In genomic region chr11:60855726-60856633, GRCh38 we compare ENCODE assay signal across 1 cellular context.
TF ChIP-seq lines count a peak whose summit lies in the region.

Gene PTGDR2 (minus strand): TSS chr11:60855950. CDS start chr11:60853722, 2,228 bp downstream.

TF ChIP-seq in HepG2, 621 proteins besides CTCF, POLR2A, EP300 and RAD21 (continued from another document and continues in another):
- TF ChIP-seq BCLAF1 (IDR thresholded peaks at IDR 0.05) (no peak), ZFP36L1 (CRISPR knock-in tag; IDR thresholded peaks at IDR 0.05) (no peak), SALL1 (CRISPR knock-in tag; IDR thresholded peaks at IDR 0.05) (peak; percentile 88), ZNF546 (CRISPR knock-in tag; conservative IDR thresholded peaks at IDR 0.05) (peak; percentile 48; the same call in 1 of the 2 replicates), SOX6 (IDR thresholded peaks at IDR 0.05) (no peak), SOX6 (CRISPR knock-in tag; IDR thresholded peaks at IDR 0.05) (peak; percentile 73; the same call in 1 of the 2 replicates), ZBTB34 (CRISPR knock-in tag; IDR thresholded peaks at IDR 0.05) (no peak), ZNF512 (CRISPR knock-in tag; IDR thresholded peaks at IDR 0.05) (no peak), NCOA1 (CRISPR knock-in tag; IDR thresholded peaks at IDR 0.05) (no peak), REL (CRISPR knock-in tag; conservative IDR thresholded peaks at IDR 0.05) (no peak), ZNF709 (CRISPR knock-in tag; IDR thresholded peaks at IDR 0.05) (no peak), BHLHE40 (IDR thresholded peaks at IDR 0.05; ENCODE audit: low read length) (peak; percentile 75), ZFX (CRISPR knock-in tag; IDR thresholded peaks at IDR 0.05; ENCODE audit: low read depth) (peak; percentile 60), ZNF724P (CRISPR knock-in tag; IDR thresholded peaks at IDR 0.05; ENCODE audit: borderline replicate concordance) (no peak), NR0B2 (CRISPR knock-in tag; IDR thresholded peaks at IDR 0.05) (no peak), SRSF1 (optimal IDR thresholded peaks at IDR 0.05; ENCODE audit: low read depth, low read length) (no peak), ZNF567 (CRISPR knock-in tag; IDR thresholded peaks at IDR 0.05; ENCODE audit: borderline replicate concordance) (no peak), SALL2 (CRISPR knock-in tag; IDR thresholded peaks at IDR 0.05) (0 out of 2 replicates have a peak, but pooled peaks have one; percentile 53), ZNF362 (CRISPR knock-in tag; IDR thresholded peaks at IDR 0.05; ENCODE audit: borderline replicate concordance) (no peak), ZKSCAN8 (CRISPR knock-in tag; IDR thresholded peaks at IDR 0.05; ENCODE audit: borderline replicate concordance) (peak; percentile 39; the same call in 1 of the 2 replicates), ZFP91 (CRISPR knock-in tag; IDR thresholded peaks at IDR 0.05; ENCODE audit: borderline replicate concordance) (peak; percentile 66; the same call in 1 of the 2 replicates), DBP (CRISPR knock-in tag; IDR thresholded peaks at IDR 0.05; ENCODE audit: not compliant biosample characterization) (no peak), ZNF292 (CRISPR knock-in tag; IDR thresholded peaks at IDR 0.05; ENCODE audit: borderline replicate concordance, low read depth) (peak; percentile 86), HNRNPK (IDR thresholded peaks at IDR 0.05; ENCODE audit: low read depth, low read length, poor library complexity, severe bottlenecking) (no peak), KLF13 (CRISPR knock-in tag; IDR thresholded peaks at IDR 0.05) (no peak), EEA1 (CRISPR knock-in tag; IDR thresholded peaks at IDR 0.05; ENCODE audit: borderline replicate concordance) (no peak), NR2F2 (IDR thresholded peaks at IDR 0.05; ENCODE audit: borderline replicate concordance, low read depth) (0 out of 2 replicates have a peak, but pooled peaks have one; percentile 31), STAT6 (CRISPR knock-in tag; IDR thresholded peaks at IDR 0.05; ENCODE audit: borderline replicate concordance) (no peak), ZNF329 (CRISPR knock-in tag; IDR thresholded peaks at IDR 0.05; ENCODE audit: low read depth) (no peak), ZNF879 (CRISPR knock-in tag; IDR thresholded peaks at IDR 0.05) (no peak), ETS1 (CRISPR knock-in tag; IDR thresholded peaks at IDR 0.05) (no peak), KDM6A (CRISPR knock-in tag; IDR thresholded peaks at IDR 0.05; ENCODE audit: low read depth) (peak; percentile 57), HNF1B (CRISPR knock-in tag; IDR thresholded peaks at IDR 0.05) (peak; percentile 45; the same call in 1 of the 2 replicates), ZNF646 (CRISPR knock-in tag; IDR thresholded peaks at IDR 0.05) (no peak), TRIM24 (CRISPR knock-in tag; IDR thresholded peaks at IDR 0.05) (peak; percentile 58; the same call in 1 of the 2 replicates)
